In the genomic region with DNA sequence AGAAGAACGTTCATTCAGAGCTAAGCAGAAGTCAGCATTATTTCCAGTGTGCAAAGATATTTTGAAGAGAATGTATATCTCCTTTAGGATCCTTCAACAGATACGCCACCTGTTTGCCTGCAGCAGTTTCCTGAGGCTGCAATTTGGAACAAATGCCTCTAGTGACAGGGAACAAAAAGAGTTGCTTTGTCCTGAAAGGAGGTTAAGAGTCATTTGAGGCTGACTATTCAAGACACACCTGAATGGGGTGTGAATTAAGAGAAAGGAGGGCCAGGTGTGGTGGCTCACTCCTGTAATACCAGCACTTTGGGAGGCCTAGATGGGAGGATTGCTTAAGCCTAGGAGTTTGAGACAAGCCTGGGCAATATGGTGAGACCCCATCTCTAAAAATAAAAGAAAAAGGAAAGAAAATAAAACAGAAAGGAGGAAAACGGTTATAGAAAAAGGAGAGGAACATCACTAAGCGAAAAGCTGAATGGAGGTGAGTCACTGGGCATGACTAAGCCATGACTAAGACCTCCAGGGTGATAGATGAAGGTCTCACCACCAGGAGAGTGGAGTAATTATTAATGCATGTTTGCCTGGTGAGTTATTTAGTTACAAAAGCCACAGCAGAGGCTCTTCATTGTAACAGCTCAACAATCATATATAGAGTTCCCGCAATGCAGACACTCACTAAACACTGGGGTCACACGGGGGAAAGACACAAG, we compare ENCODE assay signal across 8 cellular contexts.
DNase-seq lines count a peak whose midpoint lies in the region; ATAC-seq and TF ChIP-seq lines count a peak whose summit lies in the region.

No MANE protein-coding gene starts in this region.

- no peak overlapping the region for H3K4me3 ChIP-seq in esophagus squamous epithelium
- no peak overlapping the region for H3K4me3 ChIP-seq in spleen

- 33 to 53% methylated on average over 6 of the region's 6 CpGs for WGBS in esophagus squamous epithelium, 2 donors
- 72 to 91% (median 75%) methylated on average over 6 of the region's 6 CpGs for WGBS in spleen, 5 donors

- H3K4me1 ChIP-seq in esophagus squamous epithelium (peaks cover 0 to 31% (median 20%) of the 10 kb centered on the region in 3 donors), spleen (peaks cover 0 to 6% (median under 1%) of the 10 kb centered on the region in 6 donors)

- TF ChIP-seq CTCF in AG09319 (IDR thresholded peaks at IDR 0.05; ENCODE audit: low read depth, low read length) (no peak), esophagus squamous epithelium (IDR thresholded peaks at IDR 0.05) (peak in 3 of 6 experiments; percentile 31 to 57 (median 33)), spleen (IDR thresholded peaks at IDR 0.05 in 8 of 11, conservative IDR thresholded peaks at IDR 0.05 in 3 of 11) (no peak)

- intact Hi-C loops in esophagus squamous epithelium (cut with DNase I) (no loop called here), spleen (cut with DNase I; ENCODE audit: low total_unique reads) (no loop called here)

- peak; percentile 29 for DNase-seq in AG09319 (ENCODE audit: extremely low read depth, low read depth)
- peak; percentile 60 for DNase-seq in HK-2 (ENCODE audit: unreplicated experiment)
- no peak for DNase-seq in esophagus squamous epithelium (lab: John Stamatoyannopoulos, UW)
- DNase-seq in spleen, result no peak
- no peak for DNase-seq in dermis blood vessel endothelial cell
- DNase-seq in GOT3 (lab: John Stamatoyannopoulos, UW), result no peak

- no peak for TF ChIP-seq POLR2A in esophagus squamous epithelium (IDR thresholded peaks at IDR 0.05)
- no peak for TF ChIP-seq POLR2A in spleen (IDR thresholded peaks at IDR 0.05)

- peak overlapping the region in 3 of 4 donors; percentile 22 to 51 (median 34) for H3K27ac ChIP-seq in esophagus squamous epithelium
- H3K27ac ChIP-seq in spleen, result no peak overlapping the region

- ATAC-seq in GM19438 (IDR thresholded peaks at IDR 0.05; ENCODE audit: low read depth, unreplicated experiment) (peak; percentile 88), HG03025 (IDR thresholded peaks at IDR 0.05; ENCODE audit: low FRiP score, unreplicated experiment) (no peak)

- no peaks in the 10 kb centered on the region for H3K36me3 ChIP-seq in esophagus squamous epithelium
- H3K36me3 ChIP-seq in spleen, result no peaks in the 10 kb centered on the region

- H3K27me3 ChIP-seq in esophagus squamous epithelium, result no peaks in the 10 kb centered on the region
- H3K27me3 ChIP-seq in spleen (replicated peaks in 1 of 7), result no peaks in the 10 kb centered on the region

- H3K9me3 ChIP-seq in esophagus squamous epithelium, result no peaks in the 10 kb centered on the region
- peaks cover 0 to 7% (median 0%) of the 10 kb centered on the region in 8 donors for H3K9me3 ChIP-seq in spleen

Comparison
In these comparisons a context has a peak if more than half of its experiments do, and no peak if none do; other contexts are left out.
1. DNase-seq: peak in AG09319 (single experiment) and HK-2 (single experiment); none in esophagus squamous epithelium (single experiment), spleen (single experiment), dermis blood vessel endothelial cell (single experiment) and GOT3 (single experiment).
2. H3K27ac ChIP-seq: peak in esophagus squamous epithelium (3 of 4); none in spleen (0 of 8).